ENCODE assay signal across 24 cellular contexts in genomic region chr2:9837451-9837850, GRCh38. TPM values are rescaled to one million over a fixed set of nuclear protein-coding genes. Genes with fewer than 3 reads are reported as not detected.
DNase-seq lines count a peak whose midpoint lies in the region; ATAC-seq, FAIRE-seq and TF ChIP-seq lines count a peak whose summit lies in the region.
"Had no signal": no experiment of that assay in that cellular context is flagged by ENCODE, and none has a peak within 500 bp of the region (broad histone marks: within the 10 kb centered on the region; RNA-seq: fewer than 3 reads in every experiment).

No MANE protein-coding gene starts in this region.

- BruUV-seq in Caco-2 (replicated peaks; lab: Mats Ljungman, UMichigan): no TSS peak

- peaks cover 8% of the 10 kb centered on the region for H3K4me1 ChIP-seq in Caco-2
- peaks cover 14% of the 10 kb centered on the region for H3K4me1 ChIP-seq in RWPE2 (ENCODE audit: insufficient read depth, poor library complexity, severe bottlenecking)
- peaks cover 6% of the 10 kb centered on the region for H3K4me1 ChIP-seq in foreskin keratinocyte
- peaks cover 6% of the 10 kb centered on the region for H3K4me1 ChIP-seq in psoas muscle
- H3K4me1 ChIP-seq in spleen: no peaks in the 10 kb centered on the region
- H3K4me1 ChIP-seq: BE2C had no signal

- H3K36me3 Mint-ChIP-seq in Caco-2 (ENCODE audit: insufficient read depth, unreplicated experiment): peaks cover 6% of the 10 kb centered on the region
- H3K36me3 Mint-ChIP-seq: CD4-positive, CD25-positive, alpha-beta regulatory T cell had no signal

- CTCF ChIA-PET in Caco-2 (lab: Charles Lee): no interaction called here

- H3K9me3 Mint-ChIP-seq in Caco-2 (ENCODE audit: unreplicated experiment): no peaks in the 10 kb centered on the region

- no peak for TF ChIP-seq POLR2A in spleen (IDR thresholded peaks at IDR 0.05)

- POLR2A ChIA-PET in Caco-2 (lab: Charles Lee): interaction anchor here (1.0 kb wide), 1 partner anchor 147 kb away, joined by 4 read pairs; no protein-coding TSS in a partner anchor

- H3K9me3 ChIP-seq in Caco-2: no peaks in the 10 kb centered on the region
- H3K9me3 ChIP-seq in RWPE2 (ENCODE audit: severe bottlenecking): no peaks in the 10 kb centered on the region
- H3K9me3 ChIP-seq in psoas muscle: no peaks in the 10 kb centered on the region
- H3K9me3 ChIP-seq in spleen: no peaks in the 10 kb centered on the region
- H3K9me3 ChIP-seq: BE2C had no signal

- WGBS in psoas muscle, 3 donors: 78 to 85% (median 80%) methylated on average over 4 of the region's 4 CpGs
- WGBS in spleen, 5 donors: 91 to 96% (median 92%) methylated on average over 4 of the region's 4 CpGs

- H3K4me3 ChIP-seq in Caco-2 (ENCODE audit: low read depth, low read length) (no peak overlapping the region), RWPE2 (ENCODE audit: severe bottlenecking) (no peak overlapping the region), psoas muscle (no peak overlapping the region), spleen (no peak overlapping the region), brain microvascular endothelial cell (ENCODE audit: low read depth, low read length) (no peak overlapping the region)

- no peaks in the 10 kb centered on the region for H3K27me3 Mint-ChIP-seq in Caco-2 (ENCODE audit: insufficient read depth, unreplicated experiment)

- intact Hi-C loops in Caco-2 (cut with micrococcal nuclease; ENCODE audit: unreplicated experiment): no loop called here
- intact Hi-C loops in psoas muscle (cut with DNase I): no loop called here
- intact Hi-C loops in spleen (cut with DNase I; ENCODE audit: low total_unique reads): no loop called here

- DNase-seq in Caco-2: no peak
- DNase-seq in RWPE2 (ENCODE audit: low spot score): no peak
- DNase-seq in foreskin keratinocyte: peak; percentile 26 to 62
- no peak for DNase-seq in psoas muscle
- DNase-seq in spleen: no peak
- DNase-seq in ureter (ENCODE audit: low spot score): no peak
- no peak for DNase-seq in brain microvascular endothelial cell
- DNase-seq in urothelium cell line (ENCODE audit: low spot score): no peak
- DNase-seq: BE2C; CD4-positive, CD25-positive, alpha-beta regulatory T cell; COR-L47; H7; Karpas-422; MM.1S; NCI-H1092; NCI-H1436 treated with DMSO at 0.1 percent for 48 hours; NCI-H2081; NCI-H510A; NCI-H748 treated with DMSO at 0.1 percent for 48 hours; NK-92 treated with Interleukin-12 subunit alpha and Interleukin-12 subunit beta, amount 100 ng/mL, for 24 hours; SHP77 had no signal

- H3K27me3 ChIP-seq in Caco-2 (replicated peaks; ENCODE audit: control insufficient read depth, insufficient read depth, low read length): no peaks in the 10 kb centered on the region
- H3K27me3 ChIP-seq in RWPE2 (ENCODE audit: insufficient read depth, poor library complexity, severe bottlenecking): no peaks in the 10 kb centered on the region
- H3K27me3 ChIP-seq in foreskin keratinocyte: no peaks in the 10 kb centered on the region
- no peaks in the 10 kb centered on the region for H3K27me3 ChIP-seq in psoas muscle (ENCODE audit: insufficient read depth in 3 of 3, low read length in 2 of 3)
- H3K27me3 ChIP-seq in spleen (replicated peaks in 1 of 7): no peaks in the 10 kb centered on the region
- no peaks in the 10 kb centered on the region for H3K27me3 ChIP-seq in brain microvascular endothelial cell (replicated peaks)
- H3K27me3 ChIP-seq: BE2C had no signal

- H3K4me1 Mint-ChIP-seq in Caco-2 (ENCODE audit: low read depth, unreplicated experiment): peaks cover 19% of the 10 kb centered on the region

- H3K36me3 ChIP-seq in Caco-2 (ENCODE audit: control insufficient read depth, insufficient read depth, low read length): no peaks in the 10 kb centered on the region
- H3K36me3 ChIP-seq in RWPE2 (ENCODE audit: low read depth): no peaks in the 10 kb centered on the region
- no peaks in the 10 kb centered on the region for H3K36me3 ChIP-seq in psoas muscle (ENCODE audit: insufficient read depth in 1 of 2, low read depth in 1 of 2)
- no peaks in the 10 kb centered on the region for H3K36me3 ChIP-seq in spleen
- H3K36me3 ChIP-seq in brain microvascular endothelial cell (replicated peaks): no peaks in the 10 kb centered on the region
- H3K36me3 ChIP-seq: BE2C had no signal

- H3K27ac Mint-ChIP-seq in Caco-2 (ENCODE audit: unreplicated experiment): peak overlapping the region; percentile 36

- no peak for ATAC-seq in RWPE2 (ENCODE audit: low read depth)
- no peak for ATAC-seq in foreskin keratinocyte
- ATAC-seq in psoas muscle: peak in 1 of 4 donors; percentile 9

- H3K27ac ChIP-seq in RWPE2 (ENCODE audit: poor library complexity, severe bottlenecking) (peak overlapping the region; percentile 6), foreskin keratinocyte (no peak overlapping the region), psoas muscle (peak overlapping the region; percentile 30), spleen (no peak overlapping the region), brain microvascular endothelial cell (no peak overlapping the region)
- H3K27ac ChIP-seq: HL-60 had no signal

- in situ Hi-C loops in brain microvascular endothelial cell (cut with HindIII; ENCODE audit: low pct_ligation_motif_present, low sequenced_read_pairs): no loop called here

- TF ChIP-seq CTCF in Caco-2 (IDR thresholded peaks at IDR 0.05; ENCODE audit: insufficient read depth in 1 of 2, low read depth in 1 of 2, low read length in 1 of 2, severe bottlenecking in 1 of 2, unreplicated experiment in 1 of 2): no peak
- no peak for TF ChIP-seq CTCF in RWPE2 (IDR thresholded peaks at IDR 0.05; ENCODE audit: poor library complexity, severe bottlenecking)
- no peak for TF ChIP-seq CTCF in foreskin keratinocyte (conservative IDR thresholded peaks at IDR 0.05)
- no peak for TF ChIP-seq CTCF in psoas muscle (IDR thresholded peaks at IDR 0.05)
- TF ChIP-seq CTCF in spleen (IDR thresholded peaks at IDR 0.05 in 8 of 11, conservative IDR thresholded peaks at IDR 0.05 in 3 of 11): no peak
- TF ChIP-seq CTCF in brain microvascular endothelial cell (IDR thresholded peaks at IDR 0.05; ENCODE audit: low read depth, low read length, missing control alignments): no peak

- no peak overlapping the region for H3K4me3 Mint-ChIP-seq in Caco-2 (ENCODE audit: unreplicated experiment)
- H3K4me3 Mint-ChIP-seq: CD4-positive, CD25-positive, alpha-beta regulatory T cell had no signal

- FAIRE-seq in urothelium cell line (lab: Jason Lieb, UNC): no peak
- FAIRE-seq: G401.6, RCC 7860 had no signal

RNA-seq across cellular contexts. Expression of gene TAF1B, which starts 5.8 kb away (rescaled TPM):
- total RNA-seq in Caco-2 (2022): 24.8 and 25.3 TPM in 2 replicates
- 25.4 and 37.4 TPM in 2 replicates for total RNA-seq in foreskin keratinocyte
- 9.7 and 10.9 TPM in 2 replicates for polyA plus RNA-seq in foreskin keratinocyte
- 1 to 10 TPM; 3.8 to 7.6 (median 5.8) TPM for total RNA-seq in psoas muscle
- 1 to 10 TPM; 2.7 to 6.0 (median 5.7) TPM for polyA plus RNA-seq in psoas muscle
- total RNA-seq in spleen: 10 to 100 TPM; 11.5 to 26.5 (median 19.1) TPM
- 1 to 10 TPM; 3.8 to 5.3 (median 4.2) TPM for polyA plus RNA-seq in spleen
- total RNA-seq in ureter: 41.1 TPM

Comparison
In these comparisons a context has a peak if more than half of its experiments do, and no peak if none do; other contexts are left out.
1. DNase-seq: peak in foreskin keratinocyte (2 of 2); none in Caco-2 (0 of 2), RWPE2 (single experiment), psoas muscle (0 of 2), spleen (single experiment), ureter (single experiment), brain microvascular endothelial cell (single experiment) and urothelium cell line (single experiment).
2. H3K27ac ChIP-seq: peak in RWPE2 (single experiment) and psoas muscle (single experiment); none in foreskin keratinocyte (single experiment), spleen (0 of 8) and brain microvascular endothelial cell (single experiment).